ENCODE assay signal across 8 cellular contexts in genomic region chr3:100087203-100087602, GRCh38. TPM values are rescaled to one million over a fixed set of nuclear protein-coding genes. Genes with fewer than 3 reads are reported as not detected.
DNase-seq lines count a peak whose midpoint lies in the region; ATAC-seq and TF ChIP-seq lines count a peak whose summit lies in the region.

No MANE protein-coding gene starts in this region.

- DNase-seq in NCI-H774 (lab: John Stamatoyannopoulos, UW) (peak; percentile 32), kidney tubule cell (ENCODE audit: low spot score) (peak; percentile 91), activated gamma-delta T cell treated with Interleukin-2 at 50 U/mL for 16 hours (no peak), T1000 (lab: John Stamatoyannopoulos, UW) (no peak), type B pancreatic cell (ENCODE audit: extremely low spot score, unreplicated experiment) (no peak)
- no peak for DNase-seq in effector CD8-positive, alpha-beta T cell (lab: John Stamatoyannopoulos, UW)

- peaks cover 3% of the 10 kb centered on the region for H3K27me3 Mint-ChIP-seq in type B pancreatic cell

- no peak overlapping the region for H3K4me3 Mint-ChIP-seq in type B pancreatic cell

- H3K27ac Mint-ChIP-seq in type B pancreatic cell, result no peak overlapping the region

- no peaks in the 10 kb centered on the region for H3K9me3 Mint-ChIP-seq in type B pancreatic cell

- no peaks in the 10 kb centered on the region for H3K36me3 Mint-ChIP-seq in type B pancreatic cell

- ATAC-seq in GM18499 (IDR thresholded peaks at IDR 0.05; ENCODE audit: insufficient read depth, unreplicated experiment) (peak; percentile 94), GM21786 (IDR thresholded peaks at IDR 0.05; ENCODE audit: unreplicated experiment) (peak; percentile 88)

- TF ChIP-seq CTCF in type B pancreatic cell (conservative IDR thresholded peaks at IDR 0.05), result no peak

- peaks cover 37% of the 10 kb centered on the region for H3K4me1 Mint-ChIP-seq in type B pancreatic cell (ENCODE audit: unreplicated experiment)

RNA-seq across cellular contexts. Expression of gene FILIP1L, which starts 27.1 kb away (rescaled TPM):
- 30.6 and 31.5 TPM in 2 replicates for total RNA-seq in type B pancreatic cell (ENCODE audit: low replicate concordance)

Comparison
In these comparisons a context has a peak if more than half of its experiments do, and no peak if none do; other contexts are left out.
1. DNase-seq: peak in NCI-H774 (single experiment) and kidney tubule cell (single experiment); none in activated gamma-delta T cell treated with Interleukin-2 at 50 U/mL for 16 hours (single experiment), effector CD8-positive, alpha-beta T cell (single experiment), T1000 (single experiment) and type B pancreatic cell (single experiment).